ENCODE assay signal across 8 cellular contexts in the genomic region with DNA sequence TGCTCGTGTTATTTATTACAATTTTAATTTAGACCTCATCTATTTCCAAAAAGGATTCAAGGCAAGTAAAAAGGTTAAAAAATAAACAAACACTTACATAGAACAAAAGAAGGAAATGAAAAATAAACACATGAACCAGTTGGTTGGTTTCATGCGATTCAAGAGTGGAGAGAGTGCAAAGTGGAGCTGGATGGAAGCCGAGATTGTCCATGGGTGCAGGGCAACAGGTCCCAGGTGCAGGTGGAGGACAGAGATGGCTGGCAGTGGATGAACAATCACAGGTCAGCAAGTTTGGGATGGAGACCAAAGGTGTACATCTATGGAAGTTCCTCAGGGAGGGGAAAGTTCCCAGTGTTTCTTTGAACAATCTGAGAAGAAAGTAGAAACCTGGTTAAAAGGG. TPM values are rescaled to one million over a fixed set of nuclear protein-coding genes. Genes with fewer than 3 reads are reported as not detected.
"Had no signal": no experiment of that assay in that cellular context is flagged by ENCODE, and none has a peak within 500 bp of the region (broad histone marks: within the 10 kb centered on the region; RNA-seq: fewer than 3 reads in every experiment).

No MANE protein-coding gene starts in this region.

- DNase-seq: activated naive CD4-positive, alpha-beta T cell treated with anti-CD3 and anti-CD28 coated beads, Interleukin-2, amount 50 U/mL, for 16 hours; activated T-cell treated with anti-CD3 and anti-CD28 coated beads, Interleukin-2, amount 50 U/mL, for 1 hour; lower lobe of right lung; midbrain; naive B cell; small intestine; transverse colon had no signal

RNA-seq across cellular contexts. Expression of a gene that starts 11.6 kb away (rescaled TPM):
- total RNA-seq: kidney epithelial cell had no signal
